ENCODE assay signal across 8 cellular contexts in the genomic region with DNA sequence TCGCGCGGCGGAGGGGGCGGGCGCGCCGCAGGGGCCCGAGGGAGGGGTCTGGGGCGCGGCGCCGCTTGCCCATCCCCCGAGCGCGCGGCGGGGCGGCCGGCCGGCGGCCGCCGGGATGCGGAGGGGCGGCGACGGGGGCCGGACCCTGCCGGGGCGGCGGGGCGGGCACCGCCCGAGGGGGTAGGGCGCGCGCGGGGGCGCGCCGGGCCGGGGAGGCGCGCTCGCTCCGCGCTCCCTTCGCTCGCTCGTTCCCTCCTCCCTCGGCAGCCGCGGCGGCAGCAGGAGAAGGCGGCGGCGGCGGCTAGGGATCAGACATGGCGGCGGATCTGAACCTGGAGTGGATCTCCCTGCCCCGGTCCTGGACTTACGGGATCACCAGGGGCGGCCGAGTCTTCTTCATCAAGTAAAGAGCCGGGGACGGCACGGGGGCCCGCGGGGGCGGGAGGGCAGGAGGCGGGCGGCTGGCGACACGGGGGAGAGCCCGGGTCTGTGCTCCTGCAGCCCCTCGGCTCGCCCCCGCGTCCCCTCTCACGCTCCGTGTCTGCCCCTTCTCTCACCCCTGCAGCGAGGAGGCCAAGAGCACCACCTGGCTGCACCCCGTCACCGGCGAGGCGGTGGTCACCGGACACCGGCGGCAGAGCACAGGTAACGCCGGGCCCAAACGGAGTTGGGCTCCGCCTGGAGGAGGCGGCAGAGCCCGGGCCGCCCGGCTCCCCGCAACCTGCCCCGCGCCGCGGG. TPM values are rescaled to one million over a fixed set of nuclear protein-coding genes. Genes with fewer than 3 reads are reported as not detected.
A peak's percentile ranks its signal among the peaks of the same experiment; 100 is the strongest.
DNase-seq lines count a peak whose midpoint lies in the region; ATAC-seq and TF ChIP-seq lines count a peak whose summit lies in the region.

PLEKHA5 (plus strand) TSS at position 248 of the 738 bp plus-strand sequence; CDS start at position 315, 67 bp downstream.

- no peak within 1 kb of the TSS for H2BK15ac ChIP-seq in H9 (ENCODE audit: low read depth, low read length)

- peaks cover under 1% of the 10 kb centered on the region for H3K36me3 ChIP-seq in mesodermal cell (ENCODE audit: control insufficient read depth, insufficient read depth, low read length)

- H2BK5ac ChIP-seq in H9 (ENCODE audit: insufficient read length, low read length): peak within 1 kb of the TSS; percentile 27

- H2BK120ac ChIP-seq in H9 (ENCODE audit: low read depth, low read length, poor library complexity, severe bottlenecking): no peak within 1 kb of the TSS

- H3K27me3 Mint-ChIP-seq in H9 (ENCODE audit: low read depth): peaks cover 2% of the 10 kb centered on the region
- peaks cover 51% of the 10 kb centered on the region for H3K27me3 Mint-ChIP-seq in stimulated activated memory B cell treated with anti-CD40 and anti-IgM and Interleukin-4, amounts not matched to agents 10 μg/mL and 1 μg/mL and 100 μg/mL, for 72 hours

- peak within 1 kb of the TSS; percentile 71 for H3K27ac ChIP-seq in H9 (ENCODE audit: insufficient read length, low read depth, low read length)
- peak within 1 kb of the TSS; percentile 89 for H3K27ac ChIP-seq in epithelial cell of prostate
- H3K27ac ChIP-seq in mesodermal cell (ENCODE audit: low read depth, low read length, severe bottlenecking): peak within 1 kb of the TSS; percentile 78

- H3K4me3 ChIP-seq in mesodermal cell (ENCODE audit: extremely low read depth, insufficient read depth, low read length, poor library complexity, severe bottlenecking): peak within 1 kb of the TSS; percentile 79

- H3K23ac ChIP-seq in H9 (ENCODE audit: insufficient read length, low read depth, low read length): no peak within 1 kb of the TSS

- H3K18ac ChIP-seq in H9 (ENCODE audit: insufficient read length, low read depth, low read length): peak within 1 kb of the TSS; percentile 90

- H3K9me3 Mint-ChIP-seq in H9: peaks cover 21 to 23% of the 10 kb centered on the region in 2 experiments
- H3K9me3 Mint-ChIP-seq in stimulated activated memory B cell treated with anti-CD40 and anti-IgM and Interleukin-4, amounts not matched to agents 10 μg/mL and 1 μg/mL and 100 μg/mL, for 72 hours: peaks cover 12% of the 10 kb centered on the region

- no CpG with 5 or more reads among the region's 103 CpGs for WGBS in H9 (ENCODE audit: extremely low coverage, insufficient read length, low lambda C conversion rate)
- 0% methylated on average over 64 to 76 of the region's 103 CpGs for WGBS in mesodermal cell (ENCODE audit: insufficient coverage in 2 of 2), 2 experiments

- H3K23me2 ChIP-seq in H9 (ENCODE audit: insufficient read length, low read depth, low read length, poor library complexity, severe bottlenecking): peaks cover 6% of the 10 kb centered on the region

- H4K5ac ChIP-seq in H9 (ENCODE audit: insufficient read length, low read depth, low read length): no peak within 1 kb of the TSS

- peak; percentile 43 for DNase-seq in COR-L47 (lab: John Stamatoyannopoulos, UW)
- DNase-seq in H9: peak; percentile 79
- DNase-seq in NCI-H510A (lab: John Stamatoyannopoulos, UW): peak; percentile 71
- DNase-seq in activated CD8-positive, alpha-beta memory T cell treated with anti-CD3 and anti-CD28 coated beads, Interleukin-2, amount 50 U/mL, for 48 hours: peak; percentile 65
- no peak for DNase-seq in epithelial cell of prostate (ENCODE audit: low read depth, low spot score)

- H2AFZ ChIP-seq in H9 (ENCODE audit: low read length): no peak within 1 kb of the TSS

- H4K20me1 ChIP-seq in H9 (ENCODE audit: control insufficient read depth, insufficient read depth, insufficient read length): no peaks in the 10 kb centered on the region

- H3K56ac ChIP-seq in H9 (ENCODE audit: insufficient read length, low read depth, low read length): no peak within 1 kb of the TSS

- peak within 1 kb of the TSS; percentile 82 for H3K14ac ChIP-seq in H9 (ENCODE audit: insufficient read depth, low read length)

- peaks cover 37 to 42% of the 10 kb centered on the region in 2 experiments for H3K4me1 Mint-ChIP-seq in H9
- peaks cover 13% of the 10 kb centered on the region for H3K4me1 Mint-ChIP-seq in stimulated activated memory B cell treated with anti-CD40 and anti-IgM and Interleukin-4, amounts not matched to agents 10 μg/mL and 1 μg/mL and 100 μg/mL, for 72 hours

- peaks cover 10% of the 10 kb centered on the region; the same call in 1 of the 2 replicates for H3K79me2 ChIP-seq in H9 (ENCODE audit: insufficient read depth, low read length)

- no peak within 1 kb of the TSS for H2AK5ac ChIP-seq in H9 (ENCODE audit: insufficient read length, low read length)

- H3K4me2 ChIP-seq in H9 (ENCODE audit: insufficient read depth, insufficient read length, low read length): peak within 1 kb of the TSS; percentile 94

- H3K27me3 ChIP-seq in H9 (ENCODE audit: insufficient read depth, low read length): no peaks in the 10 kb centered on the region

- peak; percentile 35; the same call in 2 of the 3 replicates for TF ChIP-seq CTCF in H9 (conservative IDR thresholded peaks at IDR 0.05)

- no peak within 1 kb of the TSS for H3T11ph ChIP-seq in H9 (ENCODE audit: low read length)

- H3K4me1 ChIP-seq in H9 (ENCODE audit: insufficient read depth, low read length) (peaks cover under 1% of the 10 kb centered on the region; the same call in 1 of the 2 replicates), mesodermal cell (ENCODE audit: control insufficient read depth, insufficient read depth, low read length, poor library complexity, severe bottlenecking) (peaks cover 5% of the 10 kb centered on the region)

- peak within 1 kb of the TSS; percentile 86 for H3K9ac ChIP-seq in H9 (ENCODE audit: extremely low read depth, insufficient read length, low read length)

- no peak within 1 kb of the TSS; the same call in 1 of the 2 replicates for H3K4ac ChIP-seq in H9 (ENCODE audit: low read depth, low read length)

- H2BK12ac ChIP-seq in H9 (ENCODE audit: insufficient read length, low read depth, low read length): no peak within 1 kb of the TSS

- peaks cover 27 to 54% (median 47%) of the 10 kb centered on the region in 3 experiments for H3K36me3 Mint-ChIP-seq in H9 (ENCODE audit: insufficient read depth in 1 of 3, low read depth in 3 of 3)
- no peaks in the 10 kb centered on the region for H3K36me3 Mint-ChIP-seq in stimulated activated memory B cell treated with anti-CD40 and anti-IgM and Interleukin-4, amounts not matched to agents 10 μg/mL and 1 μg/mL and 100 μg/mL, for 72 hours

- no peak within 1 kb of the TSS for H4K91ac ChIP-seq in H9 (ENCODE audit: insufficient read length, low read depth, low read length)

- peak within 1 kb of the TSS; percentile 96 to 99 (median 97) for H3K27ac Mint-ChIP-seq in H9
- no peak within 1 kb of the TSS for H3K27ac Mint-ChIP-seq in stimulated activated memory B cell treated with anti-CD40 and anti-IgM and Interleukin-4, amounts not matched to agents 10 μg/mL and 1 μg/mL and 100 μg/mL, for 72 hours

- ATAC-seq in stimulated activated memory B cell treated with anti-CD40 and anti-IgM and Interleukin-4, amounts not matched to agents 10 μg/mL and 1 μg/mL and 100 μg/mL, for 72 hours: peak; percentile 62
- no peak for ATAC-seq in HG03442 (IDR thresholded peaks at IDR 0.05; ENCODE audit: unreplicated experiment)

- peaks cover under 1% of the 10 kb centered on the region for H3K79me1 ChIP-seq in H9 (ENCODE audit: insufficient read depth, low read depth, low read length, poor library complexity, severe bottlenecking)

- no peak within 1 kb of the TSS for H2BK20ac ChIP-seq in H9 (ENCODE audit: low read depth, low read length, poor library complexity, severe bottlenecking)

- no peak within 1 kb of the TSS for H4K8ac ChIP-seq in H9 (replicated peaks; ENCODE audit: insufficient read length, low read depth, low read length)

- H3K4me3 Mint-ChIP-seq in H9: peak within 1 kb of the TSS; percentile 94 to 96
- H3K4me3 Mint-ChIP-seq in stimulated activated memory B cell treated with anti-CD40 and anti-IgM and Interleukin-4, amounts not matched to agents 10 μg/mL and 1 μg/mL and 100 μg/mL, for 72 hours: peak within 1 kb of the TSS; percentile 68

- H3K9me3 ChIP-seq in H9 (ENCODE audit: control insufficient read depth, low read depth, low read length): peaks cover 10% of the 10 kb centered on the region
- peaks cover 13% of the 10 kb centered on the region for H3K9me3 ChIP-seq in mesodermal cell (ENCODE audit: control insufficient read depth, low read length)

RNA-seq across cellular contexts. Expression of gene PLEKHA5, which starts in this region (rescaled TPM):
- 82.5 and 86.7 TPM in 2 replicates for total RNA-seq in H9 (2021)
- polyA plus RNA-seq in mesodermal cell (2013, experiment 1 of 2): 44.0 TPM
- 48.8 TPM for polyA plus RNA-seq in mesodermal cell (2013, experiment 2 of 2)
